1 cellular context compared by ENCODE assay signal in genomic region chr1:79704067-79704466, GRCh38.
TF ChIP-seq lines count a peak whose summit lies in the region.

No MANE protein-coding gene starts in this region.

TF ChIP-seq in K562, 482 proteins besides CTCF, POLR2A, EP300 and RAD21 (continued from another document):
- no peak for TF ChIP-seq HMG20B (CRISPR knock-in tag; IDR thresholded peaks at IDR 0.05)
- TF ChIP-seq ZNF316 (IDR thresholded peaks at IDR 0.05), result peak; percentile 53; the same call in 1 of the 2 replicates
- no peak for TF ChIP-seq HDAC1 (IDR thresholded peaks at IDR 0.05)
- TF ChIP-seq CBFB (CRISPR knock-in tag; IDR thresholded peaks at IDR 0.05), result no peak
- TF ChIP-seq, protein P1, sequence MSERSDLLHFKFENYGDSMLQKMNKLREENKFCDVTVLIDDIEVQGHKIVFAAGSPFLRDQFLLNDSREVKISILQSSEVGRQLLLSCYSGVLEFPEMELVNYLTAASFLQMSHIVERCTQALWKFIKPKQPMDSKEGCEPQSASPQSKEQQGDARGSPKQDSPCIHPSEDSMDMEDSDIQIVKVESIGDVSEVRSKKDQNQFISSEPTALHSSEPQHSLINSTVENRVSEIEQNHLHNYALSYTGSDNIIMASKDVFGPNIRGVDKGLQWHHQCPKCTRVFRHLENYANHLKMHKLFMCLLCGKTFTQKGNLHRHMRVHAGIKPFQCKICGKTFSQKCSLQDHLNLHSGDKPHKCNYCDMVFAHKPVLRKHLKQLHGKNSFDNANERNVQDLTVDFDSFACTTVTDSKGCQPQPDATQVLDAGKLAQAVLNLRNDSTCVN (CRISPR knock-in tag; IDR thresholded peaks at IDR 0.05), result no peak
- no peak for TF ChIP-seq MITF (IDR thresholded peaks at IDR 0.05)
- TF ChIP-seq PHB2 (IDR thresholded peaks at IDR 0.05; ENCODE audit: low read depth), result no peak
- peak; percentile 51 for TF ChIP-seq MAFG (tag; conservative IDR thresholded peaks at IDR 0.05)
- no peak for TF ChIP-seq SLC30A9 (CRISPR knock-in tag; IDR thresholded peaks at IDR 0.05)
